Comparison of ENCODE assay signal across 10 cellular contexts in the genomic region with DNA sequence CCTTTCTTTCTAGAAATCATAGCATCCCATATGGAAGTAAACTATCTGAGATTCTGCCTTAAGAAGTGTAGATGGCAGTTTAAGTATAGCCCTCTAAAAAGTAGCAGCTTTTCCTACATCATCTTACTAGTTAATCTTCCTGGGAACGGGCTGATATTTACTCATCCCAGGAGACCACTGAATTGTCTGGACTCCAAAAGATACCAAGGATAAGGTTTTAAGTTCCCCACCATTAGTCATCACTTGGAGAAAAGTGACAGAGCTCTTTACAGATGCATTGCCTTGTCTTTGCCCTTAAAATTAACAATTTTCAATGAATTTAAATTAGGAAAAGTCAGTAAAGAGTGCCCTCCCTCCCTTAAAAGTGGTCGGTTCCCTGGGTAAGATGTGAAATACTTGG.
A peak's percentile ranks its signal among the peaks of the same experiment; 100 is the strongest.
DNase-seq lines count a peak whose midpoint lies in the region; ATAC-seq and TF ChIP-seq lines count a peak whose summit lies in the region.
"Had no signal": no experiment of that assay in that cellular context is flagged by ENCODE, and none has a peak within 500 bp of the region (broad histone marks: within the 10 kb centered on the region; RNA-seq: fewer than 3 reads in every experiment).

No MANE protein-coding gene starts in this region.

- peak overlapping the region; percentile 92 to 93 for H3K27ac Mint-ChIP-seq in T-cell

- no peaks in the 10 kb centered on the region for H3K27me3 ChIP-seq in stomach

- TF ChIP-seq EP300 in stomach (IDR thresholded peaks at IDR 0.05), result no peak

- H3K4me3 Mint-ChIP-seq in T-cell, result no peak overlapping the region

- intact Hi-C loops in left ventricle myocardium superior (cut with micrococcal nuclease) (no loop called here), stomach (cut with DNase I; ENCODE audit: low total_unique reads) (loop anchor here (5.0 kb wide), 1 partner anchor 51 kb away; no protein-coding TSS in a partner anchor)

- H3K36me3 Mint-ChIP-seq in T-cell, result peaks cover 4% of the 10 kb centered on the region

- CTCF ChIA-PET in T-cell (lab: Charles Lee), result interaction anchor here (0.6 to 1.1 kb wide), 5 partner anchors 39 to 199 kb away, joined by 3 to 9 read pairs (median 4); partner anchors contain the start of gene MAML2 (in 2 of the 2)

- H3K9me3 Mint-ChIP-seq in T-cell, result no peaks in the 10 kb centered on the region

- DNase-seq in GM04503 (ENCODE audit: low read depth) (peak; percentile 54), T-cell (no peak), left ventricle myocardium superior (no peak), stomach (no peak), KG1 (lab: John Stamatoyannopoulos, UW) (no peak)
- DNase-seq in activated CD8-positive, alpha-beta memory T cell treated with anti-CD3 and anti-CD28 coated beads, Interleukin-2, amount 50 U/mL, for 4 hours, result no peak
- DNase-seq: activated CD4-positive, alpha-beta T cell treated with anti-CD3 and anti-CD28 coated beads, Interleukin-2, amount 50 U/mL, for 1 hour; NCI-H2171; stimulated activated naive CD4-positive, alpha-beta T cell treated with Interleukin-2 at 50 U/mL for 16 hours had no signal

- no peaks in the 10 kb centered on the region for H3K9me3 ChIP-seq in stomach

- peaks cover 15 to 64% (median 38%) of the 10 kb centered on the region in 4 donors for H3K4me1 ChIP-seq in stomach

- H3K36me3 ChIP-seq in stomach, result no peaks in the 10 kb centered on the region

- ATAC-seq in T-cell (replicated peaks in 1 of 4) (no peak), left ventricle myocardium superior (peak; percentile 68), HG03469 (IDR thresholded peaks at IDR 0.05; ENCODE audit: unreplicated experiment) (no peak)

- H3K4me3 ChIP-seq in stomach, result no peak overlapping the region

- WGBS in stomach, 5 donors, result 56 to 67% (median 66%) methylated on average over 2 of the region's 2 CpGs

- POLR2A ChIA-PET in T-cell (lab: Charles Lee), result interaction anchor here in 1 of 2 donors (0.6 to 1.0 kb wide), 2 partner anchors 30 to 130 kb away, joined by 3 read pairs; partner anchors contain the start of gene MAML2

- no peak for TF ChIP-seq CTCF in stomach (IDR thresholded peaks at IDR 0.05)

- H3K27ac ChIP-seq in stomach, result peak overlapping the region in 4 of 5 donors; percentile 63 to 86 (median 65)

- H3K27me3 Mint-ChIP-seq in T-cell, result no peaks in the 10 kb centered on the region

- peaks cover 88 to 93% (median 88%) of the 10 kb centered on the region in 3 donors for H3K4me1 Mint-ChIP-seq in T-cell

- no peak for TF ChIP-seq POLR2A in stomach (IDR thresholded peaks at IDR 0.05)
